1 cellular context compared by ENCODE assay signal in the genomic region with DNA sequence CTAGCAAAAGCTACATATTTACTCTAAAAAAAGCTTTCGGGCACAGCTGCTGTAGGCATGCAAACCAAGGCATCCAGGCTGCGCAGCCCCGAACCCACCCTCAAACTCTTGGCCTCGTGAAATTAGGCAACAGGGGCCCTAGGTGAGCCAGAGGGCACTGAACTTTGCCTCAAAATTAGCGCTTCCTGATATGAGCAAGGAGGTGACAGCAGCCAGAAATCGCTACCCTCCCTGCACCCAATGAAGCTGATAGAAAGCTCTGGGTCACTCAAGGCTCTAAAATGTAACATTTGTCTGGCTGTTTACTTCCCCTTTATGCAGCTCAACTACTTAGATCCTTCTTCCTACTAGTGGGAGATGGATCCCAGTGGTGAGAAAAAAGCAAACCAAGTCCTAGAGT.
TF ChIP-seq lines count a peak whose summit lies in the region.

No MANE protein-coding gene starts in this region.

TF ChIP-seq in endothelial cell of umbilical vein, 7 proteins besides CTCF, POLR2A, EP300 and RAD21 (continued from another document):
- TF ChIP-seq MAX (IDR thresholded peaks at IDR 0.05; ENCODE audit: insufficient read depth, insufficient read length), result no peak
